8 cellular contexts compared by ENCODE assay signal in the genomic region with DNA sequence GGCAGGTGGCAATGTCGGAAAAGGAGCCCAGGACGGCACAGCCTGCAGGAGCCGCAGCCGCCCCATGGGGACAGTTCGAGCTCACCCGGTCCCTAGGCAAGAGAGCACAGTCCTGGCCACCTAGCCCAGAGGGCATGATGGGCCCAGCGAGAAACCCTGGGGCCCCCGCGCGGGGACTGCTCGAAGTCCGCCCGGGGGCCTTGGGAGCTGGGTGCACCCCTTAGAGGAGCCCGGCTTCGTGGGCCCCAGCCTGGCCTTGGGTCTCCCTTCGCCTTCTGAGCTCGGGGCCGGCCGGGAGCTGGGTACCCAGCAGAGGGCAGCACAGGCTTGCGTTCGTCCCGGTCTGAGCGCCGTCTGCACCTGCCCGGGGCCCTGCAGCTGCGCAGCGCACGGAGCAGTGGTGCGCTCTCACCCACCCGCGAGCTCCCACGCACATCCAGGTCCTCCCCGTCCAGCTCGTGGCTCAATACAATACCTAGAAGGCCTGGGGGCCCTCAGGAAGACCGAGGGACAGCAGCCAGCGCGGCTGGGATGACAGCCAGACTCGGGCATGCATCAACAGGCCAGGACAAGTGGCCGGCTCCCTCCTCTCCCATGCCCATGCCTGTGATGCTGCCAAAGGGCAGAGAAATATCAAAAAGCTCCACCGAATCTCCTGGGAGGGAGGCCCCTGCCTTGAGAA.
DNase-seq lines count a peak whose midpoint lies in the region; ATAC-seq and TF ChIP-seq lines count a peak whose summit lies in the region.

No MANE protein-coding gene starts in this region.

- peak; percentile 80 for TF ChIP-seq CTCF in coronary artery (IDR thresholded peaks at IDR 0.05)
- TF ChIP-seq CTCF in liver (IDR thresholded peaks at IDR 0.05; ENCODE audit: low read depth, low read length, missing input control), result peak; percentile 69

- no peaks in the 10 kb centered on the region for H3K27me3 ChIP-seq in liver (ENCODE audit: control insufficient read depth in 4 of 4, insufficient read depth in 4 of 4, low read length in 3 of 4)

- H3K9me3 ChIP-seq in liver (ENCODE audit: control insufficient read depth in 4 of 4, low read length in 3 of 4), result no peaks in the 10 kb centered on the region

- H3K4me3 ChIP-seq in coronary artery (peak overlapping the region; percentile 63), liver (ENCODE audit: low read depth in 1 of 3, low read length in 3 of 3) (peak overlapping the region in 1 of 3 donors; percentile 44)

- H3K4me1 Mint-ChIP-seq in activated CD4-positive, alpha-beta T cell treated with anti-CD3 and anti-CD28 coated beads, Interleukin-2, amount 10 ng/mL, durations not matched to agents 7 days and 5 days, result peaks cover 24% of the 10 kb centered on the region

- no peaks in the 10 kb centered on the region for H3K36me3 ChIP-seq in liver (ENCODE audit: control insufficient read depth in 4 of 4, insufficient read depth in 3 of 4, low read depth in 1 of 4, low read length in 3 of 4)

- H3K4me1 ChIP-seq in liver (ENCODE audit: control insufficient read depth in 4 of 4, insufficient read depth in 4 of 4, low read length in 3 of 4), result peaks cover 0 to 16% (median 3%) of the 10 kb centered on the region in 4 donors

- H3K27me3 Mint-ChIP-seq in activated CD4-positive, alpha-beta T cell treated with anti-CD3 and anti-CD28 coated beads, Interleukin-2, amount 10 ng/mL, durations not matched to agents 7 days and 5 days, result peaks cover 54% of the 10 kb centered on the region

- POLR2A ChIA-PET in activated CD4-positive, alpha-beta T cell treated with anti-CD3 and anti-CD28 coated beads, Interleukin-2, amount 10 ng/mL, durations not matched to agents 7 days and 5 days (lab: Charles Lee), result interaction anchor here (0.5 kb wide), 1 partner anchor 505 kb away, joined by 4 read pairs; no protein-coding TSS in a partner anchor

- WGBS in liver, result 12% methylated on average over 40 of the region's 40 CpGs

- H3K27ac ChIP-seq in coronary artery (no peak overlapping the region), liver (ENCODE audit: low read depth in 1 of 2, low read length in 2 of 2) (no peak overlapping the region)

- DNase-seq in AG08396 (ENCODE audit: low spot score), result peak; percentile 84
- DNase-seq in NCI-H345 (lab: John Stamatoyannopoulos, UW), result peak; percentile 78
- DNase-seq in activated CD4-positive, alpha-beta T cell treated with anti-CD3 and anti-CD28 coated beads, Interleukin-2, amount 10 ng/mL, durations not matched to agents 7 days and 5 days, result peak; percentile 71
- DNase-seq in coronary artery (ENCODE audit: low spot score), result peak; percentile 78
- DNase-seq in stimulated activated CD4-positive, alpha-beta T cell treated with anti-CD3 and anti-CD28 coated beads, TNF-alpha, amount 100 ng/mL, for 1 hour (ENCODE audit: low read depth in 3 of 3, low spot score in 1 of 3), result peak in 2 of 3 donors; percentile 35 to 63

- H3K9ac ChIP-seq in liver (ENCODE audit: low read depth in 1 of 2, low read length in 2 of 2), result no peak overlapping the region

- peak; percentile 85 for ATAC-seq in GM18909 (IDR thresholded peaks at IDR 0.05; ENCODE audit: poor library complexity, unreplicated experiment)
- peak; percentile 79 for ATAC-seq in HG03139 (IDR thresholded peaks at IDR 0.05; ENCODE audit: unreplicated experiment)

- peak; percentile 78 to 90 for TF ChIP-seq RAD21 in liver (IDR thresholded peaks at IDR 0.05)

- H3K4me3 Mint-ChIP-seq in activated CD4-positive, alpha-beta T cell treated with anti-CD3 and anti-CD28 coated beads, Interleukin-2, amount 10 ng/mL, durations not matched to agents 7 days and 5 days, result no peak overlapping the region

- CTCF ChIA-PET in activated CD4-positive, alpha-beta T cell treated with anti-CD3 and anti-CD28 coated beads, Interleukin-2, amount 10 ng/mL, durations not matched to agents 7 days and 5 days (lab: Charles Lee), result interaction anchor here (0.6 to 1.7 kb wide), 14 partner anchors 9 to 302 kb away, joined by 3 to 7 read pairs (median 4); no protein-coding TSS in a partner anchor

- H3K27ac Mint-ChIP-seq in activated CD4-positive, alpha-beta T cell treated with anti-CD3 and anti-CD28 coated beads, Interleukin-2, amount 10 ng/mL, durations not matched to agents 7 days and 5 days, result no peak overlapping the region

- no peaks in the 10 kb centered on the region for H3K36me3 Mint-ChIP-seq in activated CD4-positive, alpha-beta T cell treated with anti-CD3 and anti-CD28 coated beads, Interleukin-2, amount 10 ng/mL, durations not matched to agents 7 days and 5 days (ENCODE audit: low read depth)

- no peaks in the 10 kb centered on the region for H3K9me3 Mint-ChIP-seq in activated CD4-positive, alpha-beta T cell treated with anti-CD3 and anti-CD28 coated beads, Interleukin-2, amount 10 ng/mL, durations not matched to agents 7 days and 5 days

TF ChIP-seq in liver, 16 proteins besides CTCF, POLR2A, EP300 and RAD21:
- TF ChIP-seq, protein P1, sequence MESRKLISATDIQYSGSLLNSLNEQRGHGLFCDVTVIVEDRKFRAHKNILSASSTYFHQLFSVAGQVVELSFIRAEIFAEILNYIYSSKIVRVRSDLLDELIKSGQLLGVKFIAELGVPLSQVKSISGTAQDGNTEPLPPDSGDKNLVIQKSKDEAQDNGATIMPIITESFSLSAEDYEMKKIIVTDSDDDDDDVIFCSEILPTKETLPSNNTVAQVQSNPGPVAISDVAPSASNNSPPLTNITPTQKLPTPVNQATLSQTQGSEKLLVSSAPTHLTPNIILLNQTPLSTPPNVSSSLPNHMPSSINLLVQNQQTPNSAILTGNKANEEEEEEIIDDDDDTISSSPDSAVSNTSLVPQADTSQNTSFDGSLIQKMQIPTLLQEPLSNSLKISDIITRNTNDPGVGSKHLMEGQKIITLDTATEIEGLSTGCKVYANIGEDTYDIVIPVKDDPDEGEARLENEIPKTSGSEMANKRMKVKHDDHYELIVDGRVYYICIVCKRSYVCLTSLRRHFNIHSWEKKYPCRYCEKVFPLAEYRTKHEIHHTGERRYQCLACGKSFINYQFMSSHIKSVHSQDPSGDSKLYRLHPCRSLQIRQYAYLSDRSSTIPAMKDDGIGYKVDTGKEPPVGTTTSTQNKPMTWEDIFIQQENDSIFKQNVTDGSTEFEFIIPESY (IDR thresholded peaks at IDR 0.05), result no peak
- TF ChIP-seq FOXA1 (IDR thresholded peaks at IDR 0.05) (no peak), HNF4G (IDR thresholded peaks at IDR 0.05) (no peak), GABPA (IDR thresholded peaks at IDR 0.05 in 1 of 2, conservative IDR thresholded peaks at IDR 0.05 in 1 of 2) (no peak)
